In genomic region chr7:140453273-140453672, GRCh38 we compare ENCODE assay signal across 1 cellular context.
TF ChIP-seq lines count a peak whose summit lies in the region.

No MANE protein-coding gene starts in this region.

TF ChIP-seq in HepG2, 621 proteins besides CTCF, POLR2A, EP300 and RAD21:
- TF ChIP-seq DZIP1 (CRISPR knock-in tag; IDR thresholded peaks at IDR 0.05) (no peak), DPF2 (CRISPR knock-in tag; IDR thresholded peaks at IDR 0.05; ENCODE audit: borderline replicate concordance, low read depth) (no peak), KMT2A (CRISPR knock-in tag; IDR thresholded peaks at IDR 0.05) (no peak), FOXO4 (CRISPR knock-in tag; conservative IDR thresholded peaks at IDR 0.05) (no peak), SALL1 (CRISPR knock-in tag; IDR thresholded peaks at IDR 0.05) (no peak), CREBL2 (CRISPR knock-in tag; IDR thresholded peaks at IDR 0.05; ENCODE audit: borderline replicate concordance) (no peak), HNF4A (CRISPR knock-in tag; IDR thresholded peaks at IDR 0.05) (no peak), HNRNPUL1 (IDR thresholded peaks at IDR 0.05; ENCODE audit: low read depth, low read length) (no peak), THAP8 (CRISPR knock-in tag; IDR thresholded peaks at IDR 0.05; ENCODE audit: borderline replicate concordance) (no peak), ZNF260 (CRISPR knock-in tag; IDR thresholded peaks at IDR 0.05; ENCODE audit: borderline replicate concordance, low read depth) (no peak), RBM39 (IDR thresholded peaks at IDR 0.05; ENCODE audit: low read depth, low read length, poor library complexity, severe bottlenecking) (no peak), HHEX (CRISPR knock-in tag; IDR thresholded peaks at IDR 0.05) (no peak), DNMT1 (CRISPR knock-in tag; IDR thresholded peaks at IDR 0.05) (no peak), ZNF496 (CRISPR knock-in tag; IDR thresholded peaks at IDR 0.05; ENCODE audit: insufficient replicate concordance) (no peak), ZNF335 (CRISPR knock-in tag; IDR thresholded peaks at IDR 0.05) (no peak)
